In genomic region chr4:26228883-26229282, GRCh38 we compare ENCODE assay signal across 1 cellular context.
TF ChIP-seq lines count a peak whose summit lies in the region.

No MANE protein-coding gene starts in this region.

TF ChIP-seq in GM23338, 12 proteins besides CTCF, POLR2A, EP300 and RAD21 (continued from another document):
- TF ChIP-seq ZNF462 (CRISPR knock-in tag; IDR thresholded peaks at IDR 0.05) (no peak), CREB1 (CRISPR knock-in tag; IDR thresholded peaks at IDR 0.05; ENCODE audit: low read depth) (no peak), JUNB (IDR thresholded peaks at IDR 0.05; ENCODE audit: unreplicated experiment) (no peak), EZH2phosphoT487 (IDR thresholded peaks at IDR 0.05; ENCODE audit: unreplicated experiment) (no peak), ZNF331 (CRISPR knock-in tag; IDR thresholded peaks at IDR 0.05; ENCODE audit: low read depth) (no peak), EZH2 (IDR thresholded peaks at IDR 0.05; ENCODE audit: low read depth, unreplicated experiment) (no peak), ETS1 (IDR thresholded peaks at IDR 0.05) (no peak), POLR2AphosphoS5 (IDR thresholded peaks at IDR 0.05; ENCODE audit: low read depth) (no peak), STAT1 (IDR thresholded peaks at IDR 0.05; ENCODE audit: unreplicated experiment) (no peak)
